22 cellular contexts compared by ENCODE assay signal in the genomic region with DNA sequence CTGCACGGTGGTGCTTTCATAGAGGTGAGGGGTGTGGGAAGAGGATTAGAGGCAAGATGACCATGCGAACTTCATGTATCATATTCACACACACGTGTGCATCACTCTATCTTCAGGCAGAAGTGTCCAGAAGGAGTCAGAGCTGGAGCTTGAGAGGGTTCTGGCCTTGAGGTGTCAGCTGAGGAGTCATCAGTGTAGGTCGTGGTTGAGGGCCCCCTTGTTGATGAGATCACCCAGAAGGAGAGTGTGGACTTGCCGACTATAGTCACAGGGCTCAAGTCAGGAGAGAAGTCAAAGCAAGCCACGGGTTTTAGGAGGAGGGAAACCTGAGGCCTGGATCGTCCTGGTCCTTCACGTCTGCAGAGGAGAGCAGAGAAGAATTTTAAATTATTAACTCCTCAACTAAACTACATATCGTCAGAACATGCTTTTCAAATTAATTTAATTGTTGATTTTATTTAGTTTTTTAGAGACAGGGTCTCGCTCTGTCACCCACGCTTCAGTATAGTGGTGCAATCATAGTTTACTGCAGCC. TPM values are rescaled to one million over a fixed set of nuclear protein-coding genes. Genes with fewer than 3 reads are reported as not detected.
DNase-seq lines count a peak whose midpoint lies in the region; ATAC-seq and TF ChIP-seq lines count a peak whose summit lies in the region.
"Had no signal": no experiment of that assay in that cellular context is flagged by ENCODE, and none has a peak within 500 bp of the region (broad histone marks: within the 10 kb centered on the region; RNA-seq: fewer than 3 reads in every experiment).

No MANE protein-coding gene starts in this region.

- ATAC-seq in HG03342 (IDR thresholded peaks at IDR 0.05; ENCODE audit: unreplicated experiment): no peak
- ATAC-seq: Right ventricle myocardium inferior had no signal

- TF ChIP-seq CTCF in epithelial cell of proximal tubule (conservative IDR thresholded peaks at IDR 0.05; ENCODE audit: low read depth, low read length): no peak

- no peaks in the 10 kb centered on the region for H3K27me3 ChIP-seq in SJCRH30

- no peaks in the 10 kb centered on the region; the same call in 1 of the 2 replicates for H3K4me1 ChIP-seq in SJCRH30

- H3K9me3 ChIP-seq in SJCRH30 (replicated peaks): no peaks in the 10 kb centered on the region
- H3K9me3 ChIP-seq: BLaER1 had no signal

- H3K27ac ChIP-seq in SJCRH30: no peak overlapping the region
- H3K27ac ChIP-seq: BLaER1 had no signal

- H3K4me3 ChIP-seq in epithelial cell of proximal tubule (ENCODE audit: low read depth, low read length) (no peak overlapping the region), SJCRH30 (no peak overlapping the region)
- H3K4me3 ChIP-seq: BLaER1 had no signal

- no peaks in the 10 kb centered on the region for H3K36me3 ChIP-seq in SJCRH30
- H3K36me3 ChIP-seq: BLaER1 had no signal

- peak; percentile 16 for DNase-seq in EL
- DNase-seq in ELR (ENCODE audit: low read depth): peak; percentile 38
- peak; percentile 15 for DNase-seq in epithelial cell of proximal tubule (ENCODE audit: low read depth)
- peak; percentile 27 for DNase-seq in renal cortical epithelial cell (ENCODE audit: low read depth)
- no peak for DNase-seq in SJCRH30
- DNase-seq in HuH-7 (ENCODE audit: low spot score): no peak
- DNase-seq: ACHN; CD4-positive, alpha-beta T cell; COR-L47; DMS79 treated with DMSO at 0.1 percent for 48 hours; GOT3; HCEC 1CT; KBM-7; MM.1S; NCI-H1048; NCI-H1417 treated with DMSO at 0.1 percent for 48 hours; NCI-H187; NCI-H446 treated with DMSO at 0.1 percent for 48 hours; NCI-H526 treated with DMSO at 0.1 percent for 48 hours had no signal

RNA-seq across cellular contexts. Expression of gene EML1, which starts 25.4 kb away (rescaled TPM):
- total RNA-seq in epithelial cell of proximal tubule: 10.1 and 25.1 TPM in 2 replicates
- 69.3 and 130 TPM in 2 replicates for total RNA-seq in renal cortical epithelial cell
- total RNA-seq in SJCRH30 (2014; rRNA removed; shearing (Covaris generic)): 8.8 and 10.8 TPM in 2 replicates

Comparison
In these comparisons a context has a peak if more than half of its experiments do, and no peak if none do; other contexts are left out.
1. DNase-seq: peak in EL (single experiment), ELR (single experiment), epithelial cell of proximal tubule (single experiment) and renal cortical epithelial cell (single experiment); none in SJCRH30 (0 of 2) and HuH-7 (single experiment).